In the genomic region with DNA sequence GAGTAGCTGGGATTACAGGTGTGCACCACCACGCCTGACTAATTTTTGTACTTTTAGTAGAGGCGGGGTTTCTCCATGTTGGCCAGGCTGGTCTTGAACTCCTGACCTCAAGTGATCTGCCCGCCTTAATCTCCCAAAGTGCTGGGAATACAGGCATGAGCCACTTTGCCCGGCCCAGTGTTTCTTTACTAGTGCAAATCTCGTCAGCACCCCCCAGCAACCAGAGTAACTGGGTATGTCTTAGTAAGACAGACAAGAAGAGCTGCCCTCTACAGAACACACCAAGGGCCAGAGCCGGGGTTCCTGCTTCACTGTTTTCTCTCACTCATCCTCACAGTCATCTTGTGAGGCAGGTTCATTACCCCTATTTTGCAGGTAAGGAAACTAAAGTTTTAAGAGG, we compare ENCODE assay signal across 9 cellular contexts.
DNase-seq lines count a peak whose midpoint lies in the region; ATAC-seq and TF ChIP-seq lines count a peak whose summit lies in the region.
"Had no signal": no experiment of that assay in that cellular context is flagged by ENCODE, and none has a peak within 500 bp of the region (broad histone marks: within the 10 kb centered on the region; RNA-seq: fewer than 3 reads in every experiment).

No MANE protein-coding gene starts in this region.

- H3K9ac ChIP-seq in OCI-LY3 (ENCODE audit: low read length) (peak overlapping the region; percentile 14; the same call in 1 of the 2 replicates), endodermal cell (ENCODE audit: extremely low read depth, low read length, poor library complexity, severe bottlenecking) (no peak overlapping the region)

- peaks cover 14% of the 10 kb centered on the region; the same call in 1 of the 2 replicates for H3K79me2 ChIP-seq in OCI-LY3 (ENCODE audit: low read length)

- peak overlapping the region; percentile 36 for H3K4me2 ChIP-seq in OCI-LY3 (ENCODE audit: low read length)

- ATAC-seq in stimulated activated naive B cell treated with anti-CD40 and anti-IgM and Interleukin-4, amounts not matched to agents 10 μg/mL and 1 μg/mL and 100 μg/mL, for 72 hours (replicated peaks), result no peak
- no peak for ATAC-seq in HG02970 (IDR thresholded peaks at IDR 0.05; ENCODE audit: low FRiP score, unreplicated experiment)

- H3K4me1 Mint-ChIP-seq in activated T-cell treated with anti-CD3 and anti-CD28 coated beads, Interleukin-2, amount 50 U/mL, for 24 hours (ENCODE audit: low read depth), result peaks cover 86% of the 10 kb centered on the region
- peaks cover 7% of the 10 kb centered on the region for H3K4me1 Mint-ChIP-seq in endodermal cell
- peaks cover 55 to 79% of the 10 kb centered on the region in 2 donors for H3K4me1 Mint-ChIP-seq in stimulated activated naive B cell treated with anti-CD40 and anti-IgM and Interleukin-4, amounts not matched to agents 10 μg/mL and 1 μg/mL and 100 μg/mL, for 72 hours

- WGBS in endodermal cell (ENCODE audit: insufficient coverage in 1 of 2, insufficient read length in 1 of 2), 2 experiments, result 90 to 100% methylated on average over 5 to 6 of the region's 6 CpGs

- TF ChIP-seq CTCF in OCI-LY3 (IDR thresholded peaks at IDR 0.05; ENCODE audit: low read depth, low read length), result no peak
- no peak for TF ChIP-seq CTCF in endodermal cell (conservative IDR thresholded peaks at IDR 0.05)

- H3K27ac Mint-ChIP-seq in activated T-cell treated with anti-CD3 and anti-CD28 coated beads, Interleukin-2, amount 50 U/mL, for 24 hours, result peak overlapping the region; percentile 98
- peak overlapping the region; percentile 67 for H3K27ac Mint-ChIP-seq in endodermal cell
- peak overlapping the region; percentile 100 for H3K27ac Mint-ChIP-seq in stimulated activated naive B cell treated with anti-CD40 and anti-IgM and Interleukin-4, amounts not matched to agents 10 μg/mL and 1 μg/mL and 100 μg/mL, for 72 hours

- H2AFZ ChIP-seq in OCI-LY3 (ENCODE audit: low read depth, low read length), result no peak overlapping the region

- peak overlapping the region; percentile 90 for H3K27ac ChIP-seq in OCI-LY3 (ENCODE audit: low read length)
- H3K27ac ChIP-seq in endodermal cell (ENCODE audit: low read depth, low read length), result no peak overlapping the region

- H3K4me3 ChIP-seq in OCI-LY3 (ENCODE audit: low read length) (no peak overlapping the region), endodermal cell (ENCODE audit: low read length) (no peak overlapping the region)

- no peak overlapping the region for H3K4me3 Mint-ChIP-seq in activated T-cell treated with anti-CD3 and anti-CD28 coated beads, Interleukin-2, amount 50 U/mL, for 24 hours
- no peak overlapping the region for H3K4me3 Mint-ChIP-seq in endodermal cell
- H3K4me3 Mint-ChIP-seq in stimulated activated naive B cell treated with anti-CD40 and anti-IgM and Interleukin-4, amounts not matched to agents 10 μg/mL and 1 μg/mL and 100 μg/mL, for 72 hours, result peak overlapping the region; percentile 90

- H3K9me3 ChIP-seq in OCI-LY3 (ENCODE audit: insufficient read depth, low read length) (no peaks in the 10 kb centered on the region), endodermal cell (ENCODE audit: control insufficient read depth, low read length) (no peaks in the 10 kb centered on the region)
- H3K9me3 ChIP-seq: adrenal gland had no signal

- H3K4me1 ChIP-seq in OCI-LY3 (ENCODE audit: low read length), result peaks cover 55% of the 10 kb centered on the region
- H3K4me1 ChIP-seq in endodermal cell (ENCODE audit: control insufficient read depth, insufficient read depth, low read length), result no peaks in the 10 kb centered on the region

- no peaks in the 10 kb centered on the region for H3K27me3 Mint-ChIP-seq in activated T-cell treated with anti-CD3 and anti-CD28 coated beads, Interleukin-2, amount 50 U/mL, for 24 hours
- H3K27me3 Mint-ChIP-seq in endodermal cell (ENCODE audit: insufficient read depth), result no peaks in the 10 kb centered on the region
- no peaks in the 10 kb centered on the region for H3K27me3 Mint-ChIP-seq in stimulated activated naive B cell treated with anti-CD40 and anti-IgM and Interleukin-4, amounts not matched to agents 10 μg/mL and 1 μg/mL and 100 μg/mL, for 72 hours

- H3K36me3 Mint-ChIP-seq in activated T-cell treated with anti-CD3 and anti-CD28 coated beads, Interleukin-2, amount 50 U/mL, for 24 hours (ENCODE audit: low read depth), result peaks cover 96% of the 10 kb centered on the region
- H3K36me3 Mint-ChIP-seq in endodermal cell (ENCODE audit: low read depth), result peaks cover 50% of the 10 kb centered on the region
- H3K36me3 Mint-ChIP-seq in stimulated activated naive B cell treated with anti-CD40 and anti-IgM and Interleukin-4, amounts not matched to agents 10 μg/mL and 1 μg/mL and 100 μg/mL, for 72 hours, result peaks cover 49 to 73% of the 10 kb centered on the region in 2 donors

- no peaks in the 10 kb centered on the region for H3K27me3 ChIP-seq in OCI-LY3 (ENCODE audit: low read depth, low read length)
- H3K27me3 ChIP-seq in endodermal cell (ENCODE audit: control insufficient read depth, insufficient read depth, low read length, poor library complexity, severe bottlenecking), result no peaks in the 10 kb centered on the region
- H3K27me3 ChIP-seq: adrenal gland had no signal

- peaks cover 60% of the 10 kb centered on the region for H3K36me3 ChIP-seq in OCI-LY3 (replicated peaks; ENCODE audit: low read depth, low read length)
- peaks cover 22% of the 10 kb centered on the region for H3K36me3 ChIP-seq in endodermal cell (ENCODE audit: control insufficient read depth, insufficient read depth, low read length)
- H3K36me3 ChIP-seq: adrenal gland had no signal

- no peaks in the 10 kb centered on the region for H3K9me3 Mint-ChIP-seq in activated T-cell treated with anti-CD3 and anti-CD28 coated beads, Interleukin-2, amount 50 U/mL, for 24 hours
- no peaks in the 10 kb centered on the region for H3K9me3 Mint-ChIP-seq in endodermal cell
- H3K9me3 Mint-ChIP-seq in stimulated activated naive B cell treated with anti-CD40 and anti-IgM and Interleukin-4, amounts not matched to agents 10 μg/mL and 1 μg/mL and 100 μg/mL, for 72 hours, result no peaks in the 10 kb centered on the region

- DNase-seq in activated T-cell treated with anti-CD3 and anti-CD28 coated beads, Interleukin-2, amount 50 U/mL, for 24 hours, result peak; percentile 29
- DNase-seq in activated T-cell treated with anti-CD3 and anti-CD28 coated beads, Interleukin-2, amount 50 U/mL, for 1 hour, result no peak
- DNase-seq in endodermal cell, result no peak
- DNase-seq in stimulated activated naive B cell treated with anti-CD40 and anti-IgM and Interleukin-4, amounts not matched to agents 10 μg/mL and 1 μg/mL and 100 μg/mL, for 72 hours, result no peak
- DNase-seq in NCI-H446 (lab: John Stamatoyannopoulos, UW), result no peak
- no peak for DNase-seq in SKM-1 (lab: John Stamatoyannopoulos, UW; ENCODE audit: unreplicated experiment)

- peaks cover 12% of the 10 kb centered on the region; the same call in 1 of the 2 replicates for H4K20me1 ChIP-seq in OCI-LY3 (ENCODE audit: insufficient read depth, low read length)

Comparison
In these comparisons a context has a peak if more than half of its experiments do, and no peak if none do; other contexts are left out.
1. H3K4me3 Mint-ChIP-seq: peak in stimulated activated naive B cell treated with anti-CD40 and anti-IgM and Interleukin-4, amounts not matched to agents 10 μg/mL and 1 μg/mL and 100 μg/mL, for 72 hours (2 of 2); none in activated T-cell treated with anti-CD3 and anti-CD28 coated beads, Interleukin-2, amount 50 U/mL, for 24 hours (single experiment) and endodermal cell (single experiment).
2. Peak in every context shown above with its lines, with median percentiles within 50 percentile points of each other: H3K27ac Mint-ChIP-seq.